In genomic region chr12:75635606-75636444, GRCh38 we compare ENCODE assay signal across 8 cellular contexts.
A peak's percentile ranks its signal among the peaks of the same experiment; 100 is the strongest.
DNase-seq lines count a peak whose midpoint lies in the region; ATAC-seq and TF ChIP-seq lines count a peak whose summit lies in the region.

No MANE protein-coding gene starts in this region.

- peaks cover 46% of the 10 kb centered on the region for H3K4me1 ChIP-seq in HUES6 (ENCODE audit: control insufficient read depth, insufficient read depth, low read length)

- in situ Hi-C loops in astrocyte of the spinal cord (cut with HindIII; ENCODE audit: low sequenced_read_pairs): no loop called here

- H3K4me3 ChIP-seq in HUES6 (ENCODE audit: low read depth, low read length) (no peak overlapping the region), astrocyte of the spinal cord (ENCODE audit: low read depth, low read length) (no peak overlapping the region)

- peaks cover 18% of the 10 kb centered on the region for H3K27me3 Mint-ChIP-seq in activated naive CD4-positive, alpha-beta T cell treated with anti-CD3 and anti-CD28 coated beads for 36 hours (ENCODE audit: low read depth)

- peak overlapping the region in 1 of 2 donors; percentile 3 for H3K27ac Mint-ChIP-seq in activated naive CD4-positive, alpha-beta T cell treated with anti-CD3 and anti-CD28 coated beads, Interleukin-2, amount 50 U/mL, for 72 hours
- no peak overlapping the region for H3K27ac Mint-ChIP-seq in activated naive CD4-positive, alpha-beta T cell treated with anti-CD3 and anti-CD28 coated beads for 36 hours
- peak overlapping the region; percentile 1 for H3K27ac Mint-ChIP-seq in stimulated activated effector memory CD8-positive, alpha-beta T cell treated with anti-CD3 and anti-CD28 coated beads, Interleukin-12 subunit alpha, Interleukin-12 subunit beta, amount 100 ng/mL, for 72 hours

- ATAC-seq in activated naive CD4-positive, alpha-beta T cell treated with anti-CD3 and anti-CD28 coated beads, Interleukin-2, amount 50 U/mL, for 72 hours: peak; percentile 91 to 96
- peak; percentile 99 for ATAC-seq in stimulated activated effector memory CD8-positive, alpha-beta T cell treated with anti-CD3 and anti-CD28 coated beads, Interleukin-12 subunit alpha, Interleukin-12 subunit beta, amount 100 ng/mL, for 72 hours

- no peak overlapping the region for H3K9ac ChIP-seq in HUES6 (ENCODE audit: low read length)

- no peaks in the 10 kb centered on the region for H3K36me3 Mint-ChIP-seq in activated naive CD4-positive, alpha-beta T cell treated with anti-CD3 and anti-CD28 coated beads, Interleukin-2, amount 50 U/mL, for 72 hours
- no peaks in the 10 kb centered on the region for H3K36me3 Mint-ChIP-seq in activated naive CD4-positive, alpha-beta T cell treated with anti-CD3 and anti-CD28 coated beads for 36 hours (ENCODE audit: low read depth)
- peaks cover under 1% of the 10 kb centered on the region for H3K36me3 Mint-ChIP-seq in stimulated activated effector memory CD8-positive, alpha-beta T cell treated with anti-CD3 and anti-CD28 coated beads, Interleukin-12 subunit alpha, Interleukin-12 subunit beta, amount 100 ng/mL, for 72 hours

- peaks cover 6% of the 10 kb centered on the region for H3K4me1 Mint-ChIP-seq in activated naive CD4-positive, alpha-beta T cell treated with anti-CD3 and anti-CD28 coated beads for 36 hours (ENCODE audit: low read depth)
- peaks cover 34% of the 10 kb centered on the region for H3K4me1 Mint-ChIP-seq in stimulated activated effector memory CD8-positive, alpha-beta T cell treated with anti-CD3 and anti-CD28 coated beads, Interleukin-12 subunit alpha, Interleukin-12 subunit beta, amount 100 ng/mL, for 72 hours

- 0 out of 2 replicates have a peak overlapping the region, but pooled peaks have one; percentile 68 for H3K27ac ChIP-seq in HUES6 (ENCODE audit: low read depth, low read length)

- DNase-seq in activated naive CD4-positive, alpha-beta T cell treated with anti-CD3 and anti-CD28 coated beads, Interleukin-2, amount 50 U/mL, for 72 hours (ENCODE audit: low spot score in 2 of 2): no peak
- DNase-seq in activated naive CD4-positive, alpha-beta T cell treated with anti-CD3 and anti-CD28 coated beads for 36 hours: no peak
- DNase-seq in astrocyte of the spinal cord (ENCODE audit: low read depth, low spot score): peak; percentile 98
- no peak for DNase-seq in stimulated activated effector memory CD8-positive, alpha-beta T cell treated with anti-CD3 and anti-CD28 coated beads, Interleukin-12 subunit alpha, Interleukin-12 subunit beta, amount 100 ng/mL, for 72 hours (ENCODE audit: low spot score in 2 of 2)
- DNase-seq in SKM-1 (lab: John Stamatoyannopoulos, UW; ENCODE audit: unreplicated experiment): no peak
- DNase-seq in NCI-H526 (lab: John Stamatoyannopoulos, UW): no peak
- DNase-seq in epidermal melanocyte (ENCODE audit: insufficient read length, low spot score): no peak

- H3K4me3 Mint-ChIP-seq in activated naive CD4-positive, alpha-beta T cell treated with anti-CD3 and anti-CD28 coated beads for 36 hours: no peak overlapping the region
- H3K4me3 Mint-ChIP-seq in stimulated activated effector memory CD8-positive, alpha-beta T cell treated with anti-CD3 and anti-CD28 coated beads, Interleukin-12 subunit alpha, Interleukin-12 subunit beta, amount 100 ng/mL, for 72 hours: peak overlapping the region; percentile 3

- no peaks in the 10 kb centered on the region for H3K27me3 ChIP-seq in HUES6 (ENCODE audit: control insufficient read depth, insufficient read depth, low read length)

- no peaks in the 10 kb centered on the region for H3K9me3 ChIP-seq in HUES6 (ENCODE audit: control insufficient read depth, insufficient read depth, low read depth, low read length)

- no peaks in the 10 kb centered on the region for H3K9me3 Mint-ChIP-seq in activated naive CD4-positive, alpha-beta T cell treated with anti-CD3 and anti-CD28 coated beads, Interleukin-2, amount 50 U/mL, for 72 hours
- no peaks in the 10 kb centered on the region for H3K9me3 Mint-ChIP-seq in activated naive CD4-positive, alpha-beta T cell treated with anti-CD3 and anti-CD28 coated beads for 36 hours
- H3K9me3 Mint-ChIP-seq in stimulated activated effector memory CD8-positive, alpha-beta T cell treated with anti-CD3 and anti-CD28 coated beads, Interleukin-12 subunit alpha, Interleukin-12 subunit beta, amount 100 ng/mL, for 72 hours: no peaks in the 10 kb centered on the region

- CTCF ChIA-PET in activated naive CD4-positive, alpha-beta T cell treated with anti-CD3 and anti-CD28 coated beads for 36 hours (lab: Charles Lee): no interaction called here

- no peaks in the 10 kb centered on the region for H3K36me3 ChIP-seq in HUES6 (ENCODE audit: control insufficient read depth, insufficient read depth, low read length)

- no peak for TF ChIP-seq CTCF in astrocyte of the spinal cord (IDR thresholded peaks at IDR 0.05; ENCODE audit: low read depth, low read length)

- intact Hi-C loops in activated naive CD4-positive, alpha-beta T cell treated with anti-CD3 and anti-CD28 coated beads for 36 hours (cut with micrococcal nuclease): no loop called here
